8 cellular contexts compared by ENCODE assay signal in the genomic region with DNA sequence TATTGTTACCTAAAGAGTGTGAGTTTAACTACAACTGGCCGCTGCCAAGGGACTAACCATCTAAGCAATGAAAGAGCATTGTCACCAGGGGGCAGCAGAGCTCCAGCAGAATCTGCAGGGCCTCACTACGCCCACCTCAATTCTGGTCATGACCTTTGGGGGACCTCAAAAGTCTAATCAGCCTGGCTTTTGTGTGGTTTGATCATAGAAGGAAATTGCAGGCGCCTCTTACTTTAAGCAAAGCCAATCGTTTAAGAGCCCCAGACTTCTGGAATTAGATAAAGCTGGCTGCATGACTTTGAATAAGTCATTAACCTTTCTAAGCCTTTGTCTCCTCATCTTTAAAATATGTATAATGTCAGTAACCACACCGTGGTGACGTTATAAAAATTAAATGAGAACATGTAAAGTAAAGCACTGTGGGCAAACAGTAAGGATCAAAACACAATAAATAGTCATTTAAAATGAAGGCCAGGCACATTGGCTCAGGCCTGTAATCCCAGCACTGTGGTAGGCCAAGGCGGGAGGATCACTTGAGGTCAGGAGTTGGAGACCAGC. TPM values are rescaled to one million over a fixed set of nuclear protein-coding genes. Genes with fewer than 3 reads are reported as not detected.
DNase-seq lines count a peak whose midpoint lies in the region; ATAC-seq and TF ChIP-seq lines count a peak whose summit lies in the region.

No MANE protein-coding gene starts in this region.

- H3K27ac ChIP-seq in GM23248 (peak overlapping the region; percentile 42), liver (ENCODE audit: low read depth in 1 of 2, low read length in 2 of 2) (no peak overlapping the region), thyroid gland (no peak overlapping the region)

- no peaks in the 10 kb centered on the region for H3K27me3 Mint-ChIP-seq in Calu3 (ENCODE audit: unreplicated experiment)

- no peak overlapping the region for H3K4me2 ChIP-seq in GM23248 (ENCODE audit: unreplicated experiment)

- TF ChIP-seq POLR2A in thyroid gland (IDR thresholded peaks at IDR 0.05), result no peak

- no peaks in the 10 kb centered on the region for H4K20me1 ChIP-seq in GM23248 (ENCODE audit: insufficient read depth)

- TF ChIP-seq CTCF in Calu3 (IDR thresholded peaks at IDR 0.05; ENCODE audit: unreplicated experiment) (peak; percentile 27), astrocyte of the cerebellum (IDR thresholded peaks at IDR 0.05; ENCODE audit: low read depth, low read length, missing control alignments) (peak; percentile 92), liver (IDR thresholded peaks at IDR 0.05; ENCODE audit: low read depth, low read length, missing input control) (peak; percentile 59), thyroid gland (IDR thresholded peaks at IDR 0.05) (peak; percentile 43 to 83 (median 72))

- no peak overlapping the region for H2AFZ ChIP-seq in GM23248

- H3K4me1 Mint-ChIP-seq in Calu3 (ENCODE audit: low read depth, unreplicated experiment), result no peaks in the 10 kb centered on the region

- ATAC-seq in GM19035 (IDR thresholded peaks at IDR 0.05; ENCODE audit: unreplicated experiment) (no peak), sciatic nerve (no peak)

- H3K36me3 ChIP-seq in GM23248 (ENCODE audit: low read depth) (no peaks in the 10 kb centered on the region), NT2/D1 (ENCODE audit: insufficient read depth, insufficient read length, low read length) (no peaks in the 10 kb centered on the region), liver (ENCODE audit: control insufficient read depth in 4 of 4, insufficient read depth in 3 of 4, low read depth in 1 of 4, low read length in 3 of 4) (no peaks in the 10 kb centered on the region), thyroid gland (no peaks in the 10 kb centered on the region)

- intact Hi-C loops in Calu3 (cut with micrococcal nuclease; ENCODE audit: unreplicated experiment) (no loop called here), thyroid gland (cut with DNase I) (loop anchor here (10.0 kb wide), 1 partner anchor 1289 kb away; no protein-coding TSS in a partner anchor), sciatic nerve (cut with DNase I) (no loop called here)

- H3K27me3 ChIP-seq in GM23248 (replicated peaks; ENCODE audit: insufficient read depth) (no peaks in the 10 kb centered on the region; the same call in 1 of the 2 replicates), NT2/D1 (ENCODE audit: insufficient read depth, insufficient read length) (no peaks in the 10 kb centered on the region), liver (ENCODE audit: control insufficient read depth in 4 of 4, insufficient read depth in 4 of 4, low read length in 3 of 4) (no peaks in the 10 kb centered on the region), thyroid gland (no peaks in the 10 kb centered on the region)

- peak; percentile 73 to 87 for TF ChIP-seq RAD21 in liver (IDR thresholded peaks at IDR 0.05)

- no peak overlapping the region for H3K27ac Mint-ChIP-seq in Calu3 (ENCODE audit: unreplicated experiment)

- H3F3A ChIP-seq in GM23248 (ENCODE audit: insufficient read depth), result peaks cover 18% of the 10 kb centered on the region; the same call in 1 of the 2 replicates

- CTCF ChIA-PET in Calu3 (lab: Charles Lee), result no interaction called here

- no peak overlapping the region for H3K9ac ChIP-seq in GM23248
- no peak overlapping the region for H3K9ac ChIP-seq in NT2/D1 (ENCODE audit: insufficient read length, low read depth)
- H3K9ac ChIP-seq in liver (ENCODE audit: low read depth in 1 of 2, low read length in 2 of 2), result no peak overlapping the region

- WGBS in GM23248 (ENCODE audit: low coverage in 1 of 2, low lambda C conversion rate in 2 of 2, missing lambda C conversion rate in 2 of 2), 2 experiments, result 27 to 29% methylated on average over 7 of the region's 7 CpGs
- WGBS in liver, result 58% methylated on average over 7 of the region's 7 CpGs
- WGBS in thyroid gland, 2 donors, result 56 to 61% methylated on average over 7 of the region's 7 CpGs

- H3K4me3 ChIP-seq in GM23248 (no peak overlapping the region), NT2/D1 (ENCODE audit: insufficient read length, low read depth) (no peak overlapping the region), astrocyte of the cerebellum (ENCODE audit: low read depth, low read length) (no peak overlapping the region), liver (ENCODE audit: low read depth in 1 of 3, low read length in 3 of 3) (no peak overlapping the region), thyroid gland (replicated peaks in 1 of 3) (no peak overlapping the region)

- no peaks in the 10 kb centered on the region for H3K36me3 Mint-ChIP-seq in Calu3 (ENCODE audit: insufficient read depth, unreplicated experiment)

- no TSS peak for BruUV-seq in Calu3 (replicated peaks; lab: Mats Ljungman, UMichigan)

- H3K9me2 ChIP-seq in GM23248 (ENCODE audit: insufficient read depth), result no peaks in the 10 kb centered on the region

- DNase-seq in Calu3 (peak; percentile 45), GM23248 (peak; percentile 77), NT2/D1 (ENCODE audit: low read depth, low spot score) (peak; percentile 81), astrocyte of the cerebellum (ENCODE audit: low read depth) (peak; percentile 33), thyroid gland (peak; percentile 62 to 74), sciatic nerve (ENCODE audit: low spot score) (no peak)

- in situ Hi-C loops in GM23248 (cut with MboI), result no loop called here
- in situ Hi-C loops in astrocyte of the cerebellum (cut with HindIII; ENCODE audit: low sequenced_read_pairs), result no loop called here

- H3K4me3 Mint-ChIP-seq in Calu3 (ENCODE audit: low read depth, unreplicated experiment), result no peak overlapping the region

- peaks cover 5% of the 10 kb centered on the region for H3K9me3 Mint-ChIP-seq in Calu3 (ENCODE audit: low read depth, unreplicated experiment)

- H3K9me3 ChIP-seq in GM23248 (ENCODE audit: low read depth) (no peaks in the 10 kb centered on the region), NT2/D1 (ENCODE audit: insufficient read depth, low read length) (0 out of 2 replicates have a peak, but pooled peaks cover 9% of the 10 kb centered on the region), liver (ENCODE audit: control insufficient read depth in 4 of 4, low read length in 3 of 4) (peaks cover 0 to 5% (median 2%) of the 10 kb centered on the region in 4 donors), thyroid gland (no peaks in the 10 kb centered on the region)

- H3K4me1 ChIP-seq in GM23248 (ENCODE audit: insufficient read depth) (peaks cover 10% of the 10 kb centered on the region; the same call in 1 of the 2 replicates), NT2/D1 (ENCODE audit: insufficient read depth, insufficient read length) (no peaks in the 10 kb centered on the region), liver (ENCODE audit: control insufficient read depth in 4 of 4, insufficient read depth in 4 of 4, low read length in 3 of 4) (no peaks in the 10 kb centered on the region), thyroid gland (no peaks in the 10 kb centered on the region)

- no peaks in the 10 kb centered on the region for H3K79me2 ChIP-seq in GM23248 (ENCODE audit: insufficient read depth)

TF ChIP-seq in liver, 16 proteins besides CTCF, POLR2A, EP300 and RAD21:
- no peak for TF ChIP-seq RXRA (IDR thresholded peaks at IDR 0.05)

RNA-seq across cellular contexts. Expression of a gene that starts 58.6 kb away (rescaled TPM):
- 1.4 and 2.3 TPM in 2 replicates for total RNA-seq in Calu3 (2022)
- total RNA-seq in GM23248 (2014; rRNA removed; shearing (Covaris generic)), result 25.1 and 34.0 TPM in 2 replicates
- polyA plus RNA-seq in GM23248 (2016; fragmentation: Nextera tagmentation; extraction: Ambion mirVana), result 29.2 TPM in 2 replicates
- total RNA-seq in liver, result 10 to 100 TPM in 1 of 2 donors, 1 to 10 TPM in 1; 5.8 to 23.0 TPM
- polyA plus RNA-seq in liver, result 10 to 100 TPM; 12.2 to 26.8 TPM
- total RNA-seq in thyroid gland, result 100 to 1,000 TPM; 104 to 258 (median 192) TPM
- 26.3 TPM for total RNA-seq in sciatic nerve

Comparison
In these comparisons a context has a peak if more than half of its experiments do, and no peak if none do; other contexts are left out.
1. CTCF ChIP-seq: peak in every context shown above with its lines; median percentile 92 in astrocyte of the cerebellum; 72 in thyroid gland; 59 in liver; 27 in Calu3.